ENCODE assay signal across 25 cellular contexts in the genomic region with DNA sequence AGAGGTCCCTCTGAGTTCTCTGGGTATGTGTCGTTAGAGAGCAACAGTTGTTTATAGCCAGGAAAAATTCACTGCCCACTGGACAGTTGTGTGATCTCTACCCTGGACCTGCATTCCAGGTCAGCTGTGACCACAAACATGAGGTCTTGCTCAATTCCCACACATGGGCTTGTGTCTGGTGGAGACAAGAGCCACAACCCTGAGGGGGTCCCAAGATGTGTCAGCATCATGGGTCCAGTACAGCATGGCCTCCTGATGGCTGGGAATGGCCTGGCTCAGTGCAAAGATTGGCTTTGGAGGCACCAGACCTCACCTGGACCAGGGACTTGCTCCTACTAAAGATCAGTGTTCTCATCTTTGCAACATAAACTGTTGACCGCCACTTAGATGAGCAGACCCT.
"Had no signal": no experiment of that assay in that cellular context is flagged by ENCODE, and none has a peak within 500 bp of the region (broad histone marks: within the 10 kb centered on the region; RNA-seq: fewer than 3 reads in every experiment).

No MANE protein-coding gene starts in this region.

- H3K27ac Mint-ChIP-seq: activated CD8-positive, alpha-beta memory T cell treated with anti-CD3 and anti-CD28 coated beads, Interleukin-2, amount 10 ng/mL, durations not matched to agents 7 days and 5 days; activated CD8-positive, alpha-beta T cell treated with anti-CD3 and anti-CD28 coated beads, Interleukin-2, amount 10 ng/mL, durations not matched to agents 7 days and 5 days; activated naive CD4-positive, alpha-beta T cell treated with anti-CD3 and anti-CD28 coated beads, Interleukin-2, amount 50 U/mL, for 72 hours; activated naive CD8-positive, alpha-beta T cell treated with anti-CD3 and anti-CD28 coated beads, Interleukin-2, amount 50 U/mL, for 24 hours; brain; WTC11 had no signal

- H3K4me1 Mint-ChIP-seq: brain, WTC11 had no signal

- H3K36me3 Mint-ChIP-seq: activated naive CD4-positive, alpha-beta T cell treated with anti-CD3 and anti-CD28 coated beads, Interleukin-2, amount 50 U/mL, for 72 hours; brain; WTC11 had no signal

- H3K4me3 Mint-ChIP-seq: activated CD8-positive, alpha-beta memory T cell treated with anti-CD3 and anti-CD28 coated beads, Interleukin-2, amount 10 ng/mL, durations not matched to agents 7 days and 5 days; activated CD8-positive, alpha-beta T cell treated with anti-CD3 and anti-CD28 coated beads, Interleukin-2, amount 10 ng/mL, durations not matched to agents 7 days and 5 days; activated naive CD8-positive, alpha-beta T cell treated with anti-CD3 and anti-CD28 coated beads, Interleukin-2, amount 50 U/mL, for 24 hours; activated T-cell treated with anti-CD3 and anti-CD28 coated beads, Interleukin-2, amount 50 U/mL, for 4 hours; brain; WTC11 had no signal

- ATAC-seq: activated naive CD4-positive, alpha-beta T cell treated with anti-CD3 and anti-CD28 coated beads, Interleukin-2, amount 50 U/mL, for 72 hours; activated T-cell treated with anti-CD3 and anti-CD28 coated beads, Interleukin-2, amount 50 U/mL, for 4 hours; T-helper 17 cell; WTC11 had no signal

- H3K27me3 Mint-ChIP-seq: activated naive CD8-positive, alpha-beta T cell treated with anti-CD3 and anti-CD28 coated beads, Interleukin-2, amount 50 U/mL, for 24 hours; brain; T-helper 17 cell had no signal

- DNase-seq: activated CD4-positive, alpha-beta T cell treated with anti-CD3 and anti-CD28 coated beads for 48 hours; activated CD4-positive, alpha-beta T cell treated with anti-CD3 and anti-CD28 coated beads, Interleukin-2, amount 50 U/mL, for 4 hours; activated CD4-positive, CD25-positive, alpha-beta regulatory T cell treated with anti-CD3 and anti-CD28 coated beads, Interleukin-2, amount 50 U/mL, for 72 hours; activated CD8-positive, alpha-beta memory T cell treated with anti-CD3 and anti-CD28 coated beads, Interleukin-2, amount 10 ng/mL, durations not matched to agents 7 days and 5 days; activated effector memory CD4-positive, alpha-beta T cell treated with anti-CD3 and anti-CD28 coated beads, Interleukin-2, amount 50 U/mL, for 16 hours; activated naive CD4-positive, alpha-beta T cell treated with Interleukin-2 at 50 U/mL for 16 hours; activated naive CD8-positive, alpha-beta T cell treated with anti-CD3 and anti-CD28 coated beads, Interleukin-2, amount 50 U/mL, for 24 hours; activated T-cell treated with anti-CD3 and anti-CD28 coated beads, Interleukin-2, amount 50 U/mL, for 4 hours; amniotic stem cell; KG1; NCI-H1092; NCI-H1436; NCI-H1694 treated with DMSO at 0.1 percent for 48 hours; NCI-H2029 treated with DMSO at 0.1 percent for 48 hours; NCI-H510A treated with DMSO at 0.1 percent for 48 hours; NCI-H69; NK-92 treated with Interleukin-12 subunit alpha and Interleukin-12 subunit beta, amount 100 ng/mL, for 24 hours; OCI-M1; SIG-M5; T-helper 17 cell; T-helper 9 cell had no signal

- H3K9me3 Mint-ChIP-seq: activated naive CD8-positive, alpha-beta T cell treated with anti-CD3 and anti-CD28 coated beads, Interleukin-2, amount 50 U/mL, for 24 hours; brain; WTC11 had no signal
